In genomic region chr13:44271915-44272341, GRCh38 we compare ENCODE assay signal across 10 cellular contexts.
DNase-seq lines count a peak whose midpoint lies in the region; ATAC-seq, FAIRE-seq and TF ChIP-seq lines count a peak whose summit lies in the region.
"Had no signal": no experiment of that assay in that cellular context is flagged by ENCODE, and none has a peak within 500 bp of the region (broad histone marks: within the 10 kb centered on the region; RNA-seq: fewer than 3 reads in every experiment).

No MANE protein-coding gene starts in this region.

- no peaks in the 10 kb centered on the region for H4K20me1 ChIP-seq in DOHH2 (ENCODE audit: control insufficient read depth, insufficient read depth, low read depth, low read length)

- peak in 26 of 51 donors; percentile 5 to 47 (median 29) for DNase-seq in hypothalamus (lab: John Stamatoyannopoulos, UW)
- no peak for DNase-seq in inferior parietal cortex (ENCODE audit: extremely low spot score)
- DNase-seq in pancreas, result no peak
- DNase-seq: activated CD8-positive, alpha-beta memory T cell treated with anti-CD3 and anti-CD28 coated beads, Interleukin-2, amount 50 U/mL, for 4 hours had no signal

- peaks cover 2% of the 10 kb centered on the region; the same call in 1 of the 2 replicates for H3K9me3 ChIP-seq in DOHH2 (ENCODE audit: control insufficient read depth, insufficient read depth, low read length)
- H3K9me3 ChIP-seq in pancreas, result no peaks in the 10 kb centered on the region

- TF ChIP-seq CTCF in DOHH2 (IDR thresholded peaks at IDR 0.05; ENCODE audit: low read depth, low read length, poor library complexity, severe bottlenecking) (no peak), brain (conservative IDR thresholded peaks at IDR 0.05) (no peak), pancreas (IDR thresholded peaks at IDR 0.05) (no peak)

- peaks cover 12% of the 10 kb centered on the region for H3K27me3 Mint-ChIP-seq in brain

- H3K27ac Mint-ChIP-seq in brain, result peak overlapping the region in 4 of 5 experiments; percentile 6 to 74 (median 48)

- no peak overlapping the region for H3K4me3 Mint-ChIP-seq in brain

- H3K4me2 ChIP-seq in DOHH2 (ENCODE audit: low read length), result peak overlapping the region; percentile 28

- ATAC-seq in HG02759 (IDR thresholded peaks at IDR 0.05; ENCODE audit: unreplicated experiment) (no peak), GM21529 (IDR thresholded peaks at IDR 0.05; ENCODE audit: unreplicated experiment) (no peak), pancreas (no peak)

- H3K27me3 ChIP-seq in DOHH2 (ENCODE audit: control insufficient read depth, low read length) (no peaks in the 10 kb centered on the region), pancreas (no peaks in the 10 kb centered on the region)

- H3K9me2 ChIP-seq in DOHH2 (replicated peaks; ENCODE audit: control insufficient read depth, low read length), result no peaks in the 10 kb centered on the region

- H3K36me3 Mint-ChIP-seq in brain, result no peaks in the 10 kb centered on the region

- H3K4me3 ChIP-seq in DOHH2 (ENCODE audit: low read length) (peak overlapping the region; percentile 14; the same call in 1 of the 2 replicates), skin epidermis (no peak overlapping the region), pancreas (no peak overlapping the region)

- H3K4me1 ChIP-seq in DOHH2 (ENCODE audit: control insufficient read depth, low read length) (peaks cover 79% of the 10 kb centered on the region), pancreas (no peaks in the 10 kb centered on the region)

- 0 out of 2 replicates have a peak overlapping the region, but pooled peaks have one; percentile 14 for H3K27ac ChIP-seq in DOHH2 (ENCODE audit: low read depth, low read length)
- H3K27ac ChIP-seq in skin epidermis, result peak overlapping the region in 11 of 21 experiments; percentile 3 to 73 (median 47)
- H3K27ac ChIP-seq in pancreas, result no peak overlapping the region

- WGBS in pancreas, 2 donors, result 80 to 86% methylated on average over 1 of the region's 1 CpG

- intact Hi-C loops in pancreas (cut with DNase I), result no loop called here

- peaks cover 38% of the 10 kb centered on the region for H3K4me1 Mint-ChIP-seq in brain

- no peaks in the 10 kb centered on the region for H3K79me2 ChIP-seq in DOHH2 (ENCODE audit: control insufficient read depth, low read length)

- no peak for FAIRE-seq in pancreas (lab: Jason Lieb, UNC)
- FAIRE-seq: colon had no signal

- peaks cover 0 to 5% (median 0%) of the 10 kb centered on the region in 5 experiments for H3K9me3 Mint-ChIP-seq in brain

- H3K36me3 ChIP-seq in DOHH2 (ENCODE audit: control insufficient read depth, low read length), result 0 out of 2 replicates have a peak, but pooled peaks cover 4% of the 10 kb centered on the region
- H3K36me3 ChIP-seq in pancreas, result no peaks in the 10 kb centered on the region

- peaks cover 30% of the 10 kb centered on the region for H3F3A ChIP-seq in DOHH2 (ENCODE audit: control insufficient read depth, insufficient read depth)

Comparison
In these comparisons a context has a peak if more than half of its experiments do, and no peak if none do; other contexts are left out.
1. H3K27ac ChIP-seq: peak in DOHH2 (single experiment) and skin epidermis (11 of 21); none in pancreas (0 of 4).
2. DNase-seq: peak in hypothalamus (26 of 51); none in inferior parietal cortex (single experiment) and pancreas (0 of 6).